Comparison of ENCODE assay signal across 13 cellular contexts in the genomic region with DNA sequence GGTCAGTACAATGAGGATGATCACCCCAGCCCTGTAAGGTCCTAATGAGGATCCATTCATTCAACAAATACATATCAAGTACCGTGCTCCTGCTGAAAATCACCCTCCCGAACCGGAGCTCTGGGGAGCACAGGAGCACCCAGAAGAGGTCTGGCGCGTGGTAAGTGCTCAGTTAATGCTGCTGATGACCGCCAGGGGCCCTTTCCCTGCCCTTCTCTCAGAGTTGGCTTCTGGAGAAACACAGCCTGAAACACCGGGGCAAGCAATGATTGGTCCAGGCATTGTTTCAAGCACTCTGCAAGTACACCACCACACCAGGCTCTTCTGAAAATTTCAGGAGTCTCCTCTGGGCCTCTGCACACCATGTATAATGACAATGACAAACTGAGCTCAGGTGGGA. TPM values are rescaled to one million over a fixed set of nuclear protein-coding genes. Genes with fewer than 3 reads are reported as not detected.
DNase-seq lines count a peak whose midpoint lies in the region; ATAC-seq and TF ChIP-seq lines count a peak whose summit lies in the region.
"Had no signal": no experiment of that assay in that cellular context is flagged by ENCODE, and none has a peak within 500 bp of the region (broad histone marks: within the 10 kb centered on the region; RNA-seq: fewer than 3 reads in every experiment).

No MANE protein-coding gene starts in this region.

- H3K27me3 Mint-ChIP-seq in activated CD4-positive, alpha-beta memory T cell treated with anti-CD3 and anti-CD28 coated beads for 36 hours = peaks cover under 1% of the 10 kb centered on the region

- DNase-seq in GM12865 (ENCODE audit: low read depth) (peak; percentile 24), HT-29 (ENCODE audit: low spot score) (peak; percentile 25), astrocyte of the cerebellum (ENCODE audit: low read depth) (no peak), islet precursor cell (peak; percentile 68)
- DNase-seq in stimulated activated naive CD4-positive, alpha-beta T cell treated with Interleukin-2 at 50 U/mL for 16 hours (lab: John Stamatoyannopoulos, UW) = no peak
- DNase-seq in activated CD4-positive, alpha-beta memory T cell treated with anti-CD3 and anti-CD28 coated beads for 36 hours = no peak
- DNase-seq: activated CD8-positive, alpha-beta memory T cell treated with anti-CD3 and anti-CD28 coated beads, Interleukin-2, amount 10 ng/mL, durations not matched to agents 7 days and 5 days; activated naive CD4-positive, alpha-beta T cell treated with anti-CD3 and anti-CD28 coated beads, Interleukin-2, amount 10 ng/mL, durations not matched to agents 7 days and 5 days; colonic mucosa; pancreas; testis had no signal

- POLR2A ChIA-PET in activated CD4-positive, alpha-beta memory T cell treated with anti-CD3 and anti-CD28 coated beads for 36 hours (lab: Charles Lee) = interaction anchor here (1.0 kb wide), 1 partner anchor 64 kb away, joined by 3 read pairs; no protein-coding TSS in a partner anchor

- no peaks in the 10 kb centered on the region for H3K36me3 Mint-ChIP-seq in activated CD4-positive, alpha-beta memory T cell treated with anti-CD3 and anti-CD28 coated beads for 36 hours
- H3K36me3 Mint-ChIP-seq: activated CD8-positive, alpha-beta memory T cell treated with anti-CD3 and anti-CD28 coated beads, Interleukin-2, amount 10 ng/mL, durations not matched to agents 7 days and 5 days; activated naive CD4-positive, alpha-beta T cell treated with anti-CD3 and anti-CD28 coated beads, Interleukin-2, amount 10 ng/mL, durations not matched to agents 7 days and 5 days had no signal

- intact Hi-C loops in activated CD4-positive, alpha-beta memory T cell treated with anti-CD3 and anti-CD28 coated beads for 36 hours (cut with micrococcal nuclease) = no loop called here

- H3K4me3 ChIP-seq in GM12865 (ENCODE audit: low read depth, low read length) (no peak overlapping the region), astrocyte of the cerebellum (ENCODE audit: low read depth, low read length) (no peak overlapping the region)
- H3K4me3 ChIP-seq: colonic mucosa, pancreas, testis had no signal

- ATAC-seq in HG03521 (IDR thresholded peaks at IDR 0.05; ENCODE audit: unreplicated experiment) (no peak), GM18867 (IDR thresholded peaks at IDR 0.05; ENCODE audit: unreplicated experiment) (no peak)
- ATAC-seq: activated CD8-positive, alpha-beta memory T cell treated with anti-CD3 and anti-CD28 coated beads, Interleukin-2, amount 10 ng/mL, durations not matched to agents 7 days and 5 days had no signal

- CTCF ChIA-PET in activated CD4-positive, alpha-beta memory T cell treated with anti-CD3 and anti-CD28 coated beads for 36 hours (lab: Charles Lee) = interaction anchor here (0.6 to 1.4 kb wide), 4 partner anchors 13 to 498 kb away, joined by 3 read pairs; no protein-coding TSS in a partner anchor

- no peak overlapping the region for H3K4me3 Mint-ChIP-seq in activated CD4-positive, alpha-beta memory T cell treated with anti-CD3 and anti-CD28 coated beads for 36 hours
- H3K4me3 Mint-ChIP-seq: activated CD8-positive, alpha-beta memory T cell treated with anti-CD3 and anti-CD28 coated beads, Interleukin-2, amount 10 ng/mL, durations not matched to agents 7 days and 5 days; activated naive CD4-positive, alpha-beta T cell treated with anti-CD3 and anti-CD28 coated beads, Interleukin-2, amount 10 ng/mL, durations not matched to agents 7 days and 5 days had no signal

- in situ Hi-C loops in astrocyte of the cerebellum (cut with HindIII; ENCODE audit: low sequenced_read_pairs) = no loop called here

- H3K27ac Mint-ChIP-seq in activated CD4-positive, alpha-beta memory T cell treated with anti-CD3 and anti-CD28 coated beads for 36 hours = no peak overlapping the region
- H3K27ac Mint-ChIP-seq: activated CD8-positive, alpha-beta memory T cell treated with anti-CD3 and anti-CD28 coated beads, Interleukin-2, amount 10 ng/mL, durations not matched to agents 7 days and 5 days; activated naive CD4-positive, alpha-beta T cell treated with anti-CD3 and anti-CD28 coated beads, Interleukin-2, amount 10 ng/mL, durations not matched to agents 7 days and 5 days had no signal

- TF ChIP-seq CTCF in GM12865 (IDR thresholded peaks at IDR 0.05; ENCODE audit: insufficient read depth, low read depth, low read length, missing control alignments) (peak; percentile 23), astrocyte of the cerebellum (IDR thresholded peaks at IDR 0.05; ENCODE audit: low read depth, low read length, missing control alignments) (peak; percentile 39)

- H3K4me1 Mint-ChIP-seq in activated CD4-positive, alpha-beta memory T cell treated with anti-CD3 and anti-CD28 coated beads for 36 hours (ENCODE audit: low read depth) = peaks cover 20% of the 10 kb centered on the region

- H3K9me3 Mint-ChIP-seq in activated CD4-positive, alpha-beta memory T cell treated with anti-CD3 and anti-CD28 coated beads for 36 hours = no peaks in the 10 kb centered on the region

RNA-seq across cellular contexts. Expression of a gene that starts 3.8 kb away (rescaled TPM):
- total RNA-seq in HT-29 (2014; rRNA removed; shearing (Covaris generic)) = 56.4 and 60.6 TPM in 2 replicates
- total RNA-seq in activated CD4-positive, alpha-beta memory T cell treated with anti-CD3 and anti-CD28 coated beads for 36 hours = 10 to 100 TPM; 40.6 to 42.1 TPM

RNA-seq across cellular contexts. Expression of a gene that starts 17.6 kb away (rescaled TPM):
- 0.41 TPM in 1 of 2 replicates, not detected in the other for total RNA-seq in HT-29 (2014; rRNA removed; shearing (Covaris generic))
- under 1 TPM; 0.33 to 0.36 TPM for total RNA-seq in activated CD4-positive, alpha-beta memory T cell treated with anti-CD3 and anti-CD28 coated beads for 36 hours

RNA-seq across cellular contexts. Expression of a gene that starts 29.2 kb away (rescaled TPM):
- total RNA-seq in HT-29 (2014; rRNA removed; shearing (Covaris generic)) = not detected in 2 replicates
- not detected for total RNA-seq in activated CD4-positive, alpha-beta memory T cell treated with anti-CD3 and anti-CD28 coated beads for 36 hours
- total RNA-seq: activated CD8-positive, alpha-beta memory T cell treated with anti-CD3 and anti-CD28 coated beads, Interleukin-2, amount 10 ng/mL, durations not matched to agents 7 days and 5 days; pancreas had no signal

RNA-seq across cellular contexts. Expression of a gene that starts 53.0 kb away (rescaled TPM):
- total RNA-seq in HT-29 (2014; rRNA removed; shearing (Covaris generic)) = not detected in 2 replicates
- not detected for total RNA-seq in activated CD4-positive, alpha-beta memory T cell treated with anti-CD3 and anti-CD28 coated beads for 36 hours
- total RNA-seq: activated CD8-positive, alpha-beta memory T cell treated with anti-CD3 and anti-CD28 coated beads, Interleukin-2, amount 10 ng/mL, durations not matched to agents 7 days and 5 days; pancreas had no signal

Comparison
In these comparisons a context has a peak if more than half of its experiments do, and no peak if none do; other contexts are left out.
1. DNase-seq: peak in GM12865 (single experiment), HT-29 (single experiment) and islet precursor cell (single experiment); none in astrocyte of the cerebellum (single experiment), stimulated activated naive CD4-positive, alpha-beta T cell treated with Interleukin-2 at 50 U/mL for 16 hours (single experiment) and activated CD4-positive, alpha-beta memory T cell treated with anti-CD3 and anti-CD28 coated beads for 36 hours (single experiment).